Comparison of ENCODE assay signal across 1 cellular context in the genomic region with DNA sequence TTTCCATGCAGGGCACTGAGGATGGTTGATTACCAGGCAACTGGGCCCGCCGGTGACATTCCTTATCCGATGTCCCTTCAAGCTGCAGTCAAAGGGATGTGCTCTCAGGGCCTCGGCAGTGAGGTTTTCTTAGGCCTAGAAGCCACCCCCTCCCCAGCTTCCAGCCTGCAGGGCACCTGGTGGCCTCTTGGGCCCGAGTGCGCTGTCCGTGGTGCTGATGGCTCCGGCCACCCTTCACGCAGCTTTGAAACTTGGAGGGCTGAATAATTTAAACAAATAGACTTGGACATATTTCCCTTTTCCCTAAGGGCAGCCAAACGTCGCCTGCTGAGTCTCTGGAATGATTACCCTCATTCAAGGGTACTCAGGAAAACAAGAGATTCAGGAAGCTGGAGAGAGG.
TF ChIP-seq lines count a peak whose summit lies in the region.

No MANE protein-coding gene starts in this region.

TF ChIP-seq in A549, 52 proteins besides CTCF, POLR2A, EP300 and RAD21 (continued from another document):
- TF ChIP-seq, protein P1, sequence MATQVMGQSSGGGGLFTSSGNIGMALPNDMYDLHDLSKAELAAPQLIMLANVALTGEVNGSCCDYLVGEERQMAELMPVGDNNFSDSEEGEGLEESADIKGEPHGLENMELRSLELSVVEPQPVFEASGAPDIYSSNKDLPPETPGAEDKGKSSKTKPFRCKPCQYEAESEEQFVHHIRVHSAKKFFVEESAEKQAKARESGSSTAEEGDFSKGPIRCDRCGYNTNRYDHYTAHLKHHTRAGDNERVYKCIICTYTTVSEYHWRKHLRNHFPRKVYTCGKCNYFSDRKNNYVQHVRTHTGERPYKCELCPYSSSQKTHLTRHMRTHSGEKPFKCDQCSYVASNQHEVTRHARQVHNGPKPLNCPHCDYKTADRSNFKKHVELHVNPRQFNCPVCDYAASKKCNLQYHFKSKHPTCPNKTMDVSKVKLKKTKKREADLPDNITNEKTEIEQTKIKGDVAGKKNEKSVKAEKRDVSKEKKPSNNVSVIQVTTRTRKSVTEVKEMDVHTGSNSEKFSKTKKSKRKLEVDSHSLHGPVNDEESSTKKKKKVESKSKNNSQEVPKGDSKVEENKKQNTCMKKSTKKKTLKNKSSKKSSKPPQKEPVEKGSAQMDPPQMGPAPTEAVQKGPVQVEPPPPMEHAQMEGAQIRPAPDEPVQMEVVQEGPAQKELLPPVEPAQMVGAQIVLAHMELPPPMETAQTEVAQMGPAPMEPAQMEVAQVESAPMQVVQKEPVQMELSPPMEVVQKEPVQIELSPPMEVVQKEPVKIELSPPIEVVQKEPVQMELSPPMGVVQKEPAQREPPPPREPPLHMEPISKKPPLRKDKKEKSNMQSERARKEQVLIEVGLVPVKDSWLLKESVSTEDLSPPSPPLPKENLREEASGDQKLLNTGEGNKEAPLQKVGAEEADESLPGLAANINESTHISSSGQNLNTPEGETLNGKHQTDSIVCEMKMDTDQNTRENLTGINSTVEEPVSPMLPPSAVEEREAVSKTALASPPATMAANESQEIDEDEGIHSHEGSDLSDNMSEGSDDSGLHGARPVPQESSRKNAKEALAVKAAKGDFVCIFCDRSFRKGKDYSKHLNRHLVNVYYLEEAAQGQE (IDR thresholded peaks at IDR 0.05), result peak; percentile 96
- no peak for TF ChIP-seq KDM1A (IDR thresholded peaks at IDR 0.05; ENCODE audit: low read depth)
- no peak for TF ChIP-seq ESRRA (IDR thresholded peaks at IDR 0.05; ENCODE audit: borderline replicate concordance, low read length)
- TF ChIP-seq FOSL2 (IDR thresholded peaks at IDR 0.05), result no peak
- no peak for TF ChIP-seq FOSL2 (CRISPR knock-in tag; IDR thresholded peaks at IDR 0.05)
- TF ChIP-seq CHD2 (IDR thresholded peaks at IDR 0.05; ENCODE audit: low read length, partially characterized antibody), result no peak
- TF ChIP-seq HOXB13 (CRISPR knock-in tag; IDR thresholded peaks at IDR 0.05; ENCODE audit: low read depth), result no peak
- TF ChIP-seq EHMT2 (IDR thresholded peaks at IDR 0.05; ENCODE audit: low read depth), result peak; percentile 95
- TF ChIP-seq EHF (CRISPR knock-in tag; IDR thresholded peaks at IDR 0.05), result 0 out of 2 replicates have a peak, but pooled peaks have one; percentile 47
- TF ChIP-seq FOSB (CRISPR knock-in tag; IDR thresholded peaks at IDR 0.05), result no peak
- TF ChIP-seq FOXS1 (CRISPR knock-in tag; IDR thresholded peaks at IDR 0.05), result no peak
- TF ChIP-seq, protein P2, sequence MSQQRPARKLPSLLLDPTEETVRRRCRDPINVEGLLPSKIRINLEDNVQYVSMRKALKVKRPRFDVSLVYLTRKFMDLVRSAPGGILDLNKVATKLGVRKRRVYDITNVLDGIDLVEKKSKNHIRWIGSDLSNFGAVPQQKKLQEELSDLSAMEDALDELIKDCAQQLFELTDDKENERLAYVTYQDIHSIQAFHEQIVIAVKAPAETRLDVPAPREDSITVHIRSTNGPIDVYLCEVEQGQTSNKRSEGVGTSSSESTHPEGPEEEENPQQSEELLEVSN (IDR thresholded peaks at IDR 0.05; ENCODE audit: borderline replicate concordance, low read depth), result no peak
- no peak for TF ChIP-seq MAZ (IDR thresholded peaks at IDR 0.05; ENCODE audit: borderline replicate concordance, low read depth, low read length)
